Comparison of ENCODE assay signal across 8 cellular contexts in genomic region chr20:47854687-47855212, GRCh38.
DNase-seq lines count a peak whose midpoint lies in the region; ATAC-seq and TF ChIP-seq lines count a peak whose summit lies in the region.

No MANE protein-coding gene starts in this region.

- H3K9me2 ChIP-seq in HCT116 (ENCODE audit: insufficient read depth) (no peaks in the 10 kb centered on the region), hepatocyte (replicated peaks; ENCODE audit: insufficient read depth) (no peaks in the 10 kb centered on the region)

- no peak for DNase-seq in BJ (ENCODE audit: low read depth)
- DNase-seq in HCT116 (ENCODE audit: low read depth, low spot score) = peak; percentile 58
- DNase-seq in RKO (ENCODE audit: low spot score) = peak; percentile 59
- DNase-seq in hepatocyte (ENCODE audit: low spot score) = peak; percentile 55
- DNase-seq in NCI-H2227 treated with DMSO at 0.1 percent for 48 hours (lab: John Stamatoyannopoulos, UW) = no peak
- DNase-seq in naive thymus-derived CD4-positive, alpha-beta T cell = no peak
- no peak for DNase-seq in activated CD8-positive, alpha-beta memory T cell treated with anti-CD3 and anti-CD28 coated beads for 24 hours

- peak; percentile 52 for TF ChIP-seq CTCF in BJ (IDR thresholded peaks at IDR 0.05; ENCODE audit: insufficient read depth, low read depth, low read length)
- TF ChIP-seq CTCF in HCT116 (IDR thresholded peaks at IDR 0.05 in 2 of 3, conservative IDR thresholded peaks at IDR 0.05 in 1 of 3; ENCODE audit: borderline replicate concordance in 1 of 3, insufficient read depth in 1 of 3, low read depth in 2 of 3, low read length in 2 of 3) = peak; percentile 60 to 73 (median 61)
- TF ChIP-seq CTCF in hepatocyte (IDR thresholded peaks at IDR 0.05; ENCODE audit: poor library complexity) = peak; percentile 40

- no peak overlapping the region for H3K4me3 Mint-ChIP-seq in naive thymus-derived CD4-positive, alpha-beta T cell

- TF ChIP-seq RAD21 in HCT116 (IDR thresholded peaks at IDR 0.05; ENCODE audit: low read depth) = peak; percentile 83

- RAD21 ChIA-PET in HCT116 (lab: Charles Lee; ENCODE audit: low non-redundant PET in 1 of 2, low total read pairs in 2 of 2, uncharacterized antibody in 2 of 2, unreplicated experiment in 2 of 2) = interaction anchor here (0.8 to 1.2 kb wide), 3 partner anchors 40 to 766 kb away, joined by 3 to 5 read pairs (median 4); no protein-coding TSS in a partner anchor

- no peak overlapping the region; the same call in 1 of the 2 replicates for H3K4me2 ChIP-seq in HCT116 (ENCODE audit: low read length)
- no peak overlapping the region for H3K4me2 ChIP-seq in hepatocyte

- no peaks in the 10 kb centered on the region for H3K9me3 Mint-ChIP-seq in naive thymus-derived CD4-positive, alpha-beta T cell

- no peak overlapping the region for H3K9ac ChIP-seq in HCT116 (ENCODE audit: low read length)

- H3K36me3 ChIP-seq in BJ (ENCODE audit: control insufficient read depth, insufficient read depth, low read length) = no peaks in the 10 kb centered on the region
- H3K36me3 ChIP-seq in HCT116 (ENCODE audit: control insufficient read depth in 1 of 2, insufficient read depth in 2 of 2, low read length in 2 of 2) = no peaks in the 10 kb centered on the region
- H3K36me3 ChIP-seq in hepatocyte (replicated peaks; ENCODE audit: insufficient read depth, low read depth) = no peaks in the 10 kb centered on the region
- H3K36me3 ChIP-seq in naive thymus-derived CD4-positive, alpha-beta T cell (ENCODE audit: control insufficient read depth in 2 of 3, insufficient read depth in 3 of 3, low read length in 3 of 3) = no peaks in the 10 kb centered on the region

- H3K27ac ChIP-seq in HCT116 (ENCODE audit: low read depth, low read length) = no peak overlapping the region
- H3K27ac ChIP-seq in hepatocyte = no peak overlapping the region
- no peak overlapping the region for H3K27ac ChIP-seq in naive thymus-derived CD4-positive, alpha-beta T cell (ENCODE audit: low read depth, low read length)

- H3K4me1 ChIP-seq in HCT116 (ENCODE audit: control insufficient read depth in 1 of 2, insufficient read depth in 2 of 2, low read length in 2 of 2) (peaks cover 0 to 7% of the 10 kb centered on the region in 2 experiments; a peak in 1 of 4 replicates), hepatocyte (ENCODE audit: insufficient read depth) (peaks cover 14% of the 10 kb centered on the region)
- H3K4me1 ChIP-seq in naive thymus-derived CD4-positive, alpha-beta T cell (ENCODE audit: control insufficient read depth in 2 of 2, insufficient read depth in 2 of 2, low read length in 2 of 2) = no peaks in the 10 kb centered on the region

- no peak for TF ChIP-seq POLR2A in HCT116 (IDR thresholded peaks at IDR 0.05; ENCODE audit: borderline replicate concordance, extremely low read depth, insufficient read depth, insufficient read length)

- CTCF ChIA-PET in BJ (lab: Yijun Ruan, JAX) (interaction anchor here (0.6 to 1.4 kb wide), 4 partner anchors 16 to 766 kb away, joined by 3 to 8 read pairs (median 4); no protein-coding TSS in a partner anchor), HCT116 (lab: Charles Lee) (interaction anchor here (0.6 to 1.4 kb wide), 6 partner anchors 40 to 444 kb away, joined by 3 to 10 read pairs (median 4); no protein-coding TSS in a partner anchor)
- CTCF ChIA-PET in naive thymus-derived CD4-positive, alpha-beta T cell (lab: Charles Lee) = no interaction called here

- H3K27me3 Mint-ChIP-seq in naive thymus-derived CD4-positive, alpha-beta T cell = peaks cover 2 to 18% (median 3%) of the 10 kb centered on the region in 5 donors

- H2AFZ ChIP-seq in HCT116 (ENCODE audit: low read depth, low read length, poor library complexity, severe bottlenecking) (no peak overlapping the region), hepatocyte (no peak overlapping the region)

- H3K4me3 ChIP-seq in BJ (ENCODE audit: low read depth, low read length) (no peak overlapping the region), HCT116 (replicated peaks in 1 of 2; ENCODE audit: low read depth in 1 of 2, low read length in 2 of 2) (no peak overlapping the region), hepatocyte (no peak overlapping the region)
- H3K4me3 ChIP-seq in naive thymus-derived CD4-positive, alpha-beta T cell (ENCODE audit: low read length) = no peak overlapping the region

- POLR2A ChIA-PET in BJ (lab: Charles Lee) = interaction anchor here (0.6 kb wide), 1 partner anchor 11 kb away, joined by 3 read pairs; no protein-coding TSS in a partner anchor
- POLR2A ChIA-PET in HCT116 (lab: Charles Lee) = no interaction called here
- POLR2A ChIA-PET in naive thymus-derived CD4-positive, alpha-beta T cell (lab: Charles Lee) = no interaction called here

- H3K79me2 ChIP-seq in HCT116 (ENCODE audit: insufficient read depth, low read length) (no peaks in the 10 kb centered on the region), hepatocyte (no peaks in the 10 kb centered on the region)

- H3K4me1 Mint-ChIP-seq in naive thymus-derived CD4-positive, alpha-beta T cell = peaks cover 0 to 2% (median 0%) of the 10 kb centered on the region in 7 donors

- ATAC-seq in HCT116 = peak; percentile 90
- no peak for ATAC-seq in naive thymus-derived CD4-positive, alpha-beta T cell
- ATAC-seq in GM18517 (IDR thresholded peaks at IDR 0.05; ENCODE audit: unreplicated experiment) = no peak

- H3K9me3 ChIP-seq in HCT116 (ENCODE audit: control insufficient read depth in 1 of 2, insufficient read depth in 1 of 2, low read depth in 1 of 2, low read length in 2 of 2) (no peaks in the 10 kb centered on the region), hepatocyte (ENCODE audit: low read depth) (no peaks in the 10 kb centered on the region)
- no peaks in the 10 kb centered on the region for H3K9me3 ChIP-seq in naive thymus-derived CD4-positive, alpha-beta T cell (ENCODE audit: control insufficient read depth in 2 of 3, low read length in 3 of 3)

- peaks cover 1% of the 10 kb centered on the region for H3K27me3 ChIP-seq in BJ (ENCODE audit: control insufficient read depth, insufficient read depth, low read length)
- no peaks in the 10 kb centered on the region for H3K27me3 ChIP-seq in HCT116 (ENCODE audit: insufficient read depth, low read length)
- H3K27me3 ChIP-seq in hepatocyte = no peaks in the 10 kb centered on the region
- H3K27me3 ChIP-seq in naive thymus-derived CD4-positive, alpha-beta T cell (ENCODE audit: control insufficient read depth in 2 of 2, insufficient read depth in 2 of 2, low read length in 2 of 2) = no peaks in the 10 kb centered on the region

- 72% methylated on average over 10 of the region's 10 CpGs for WGBS in hepatocyte (ENCODE audit: low lambda C conversion rate, missing lambda C conversion rate)

- BruUV-seq in HCT116 (replicated peaks; lab: Mats Ljungman, UMichigan) = no TSS peak

- peak overlapping the region in 1 of 9 donors; percentile 26 for H3K27ac Mint-ChIP-seq in naive thymus-derived CD4-positive, alpha-beta T cell

- H3K36me3 Mint-ChIP-seq in naive thymus-derived CD4-positive, alpha-beta T cell = no peaks in the 10 kb centered on the region

- intact Hi-C loops in HCT116 (cut with micrococcal nuclease) = loop anchor here (1.0 kb wide), 1 partner anchor 766 kb away; no protein-coding TSS in a partner anchor
- intact Hi-C loops in naive thymus-derived CD4-positive, alpha-beta T cell (cut with micrococcal nuclease) = no loop called here

- H4K20me1 ChIP-seq in HCT116 (ENCODE audit: insufficient read depth) = no peaks in the 10 kb centered on the region
- no peaks in the 10 kb centered on the region for H4K20me1 ChIP-seq in hepatocyte (ENCODE audit: insufficient read depth, poor library complexity, severe bottlenecking)

TF ChIP-seq in HCT116, 20 proteins besides CTCF, POLR2A, EP300 and RAD21:
- TF ChIP-seq EZH2 (IDR thresholded peaks at IDR 0.05) (no peak), ZBTB33 (IDR thresholded peaks at IDR 0.05; ENCODE audit: extremely low read depth, insufficient replicate concordance, low read length) (no peak), ZFX (IDR thresholded peaks at IDR 0.05) (no peak), SRF (IDR thresholded peaks at IDR 0.05; ENCODE audit: low read depth) (no peak), POLR2AphosphoS5 (IDR thresholded peaks at IDR 0.05; ENCODE audit: low read depth, low read length) (no peak), ZNF274 (IDR thresholded peaks at IDR 0.05; ENCODE audit: low read depth, low read length) (no peak), CEBPB (IDR thresholded peaks at IDR 0.05; ENCODE audit: low read depth) (no peak), JUND (IDR thresholded peaks at IDR 0.05) (no peak), CBX3 (IDR thresholded peaks at IDR 0.05; ENCODE audit: low read depth) (no peak), EZH2phosphoT487 (IDR thresholded peaks at IDR 0.05; ENCODE audit: borderline replicate concordance) (no peak), EGR1 (IDR thresholded peaks at IDR 0.05; ENCODE audit: low read depth) (no peak), YY1 (IDR thresholded peaks at IDR 0.05; ENCODE audit: extremely low read depth, insufficient replicate concordance, low read depth, low read length) (no peak), SIN3A (IDR thresholded peaks at IDR 0.05; ENCODE audit: low read depth) (no peak)
- TF ChIP-seq, protein P1, sequence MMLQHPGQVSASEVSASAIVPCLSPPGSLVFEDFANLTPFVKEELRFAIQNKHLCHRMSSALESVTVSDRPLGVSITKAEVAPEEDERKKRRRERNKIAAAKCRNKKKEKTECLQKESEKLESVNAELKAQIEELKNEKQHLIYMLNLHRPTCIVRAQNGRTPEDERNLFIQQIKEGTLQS (IDR thresholded peaks at IDR 0.05) = no peak

Comparison
In these comparisons a context has a peak if more than half of its experiments do, and no peak if none do; other contexts are left out.
1. DNase-seq: peak in HCT116 (single experiment), RKO (single experiment) and hepatocyte (single experiment); none in BJ (single experiment), NCI-H2227 treated with DMSO at 0.1 percent for 48 hours (single experiment), naive thymus-derived CD4-positive, alpha-beta T cell (0 of 9) and activated CD8-positive, alpha-beta memory T cell treated with anti-CD3 and anti-CD28 coated beads for 24 hours (single experiment).
2. Peak in every context shown above with its lines, with median percentiles within 50 percentile points of each other: CTCF ChIP-seq.